1 cellular context compared by ENCODE assay signal in the genomic region with DNA sequence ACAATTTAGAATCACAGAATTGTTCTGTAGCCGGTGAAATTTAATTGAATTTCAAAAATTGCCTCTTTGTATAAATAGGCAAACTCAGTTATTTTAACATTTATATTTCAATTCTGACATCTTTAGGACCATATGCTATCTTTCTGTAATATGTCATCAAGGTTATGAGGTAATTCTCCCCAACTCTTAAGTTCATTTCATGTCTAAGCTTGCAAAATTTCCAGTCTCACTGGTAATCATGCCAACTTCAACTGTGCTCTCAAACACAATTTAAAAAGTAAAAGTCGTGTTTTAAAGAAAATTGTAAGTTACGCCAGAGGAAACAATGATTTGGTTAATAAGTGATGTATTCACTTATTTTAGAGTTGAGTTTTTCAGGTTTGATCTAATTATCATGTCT.
TF ChIP-seq lines count a peak whose summit lies in the region.

No MANE protein-coding gene starts in this region.

TF ChIP-seq in HepG2, 621 proteins besides CTCF, POLR2A, EP300 and RAD21:
- no peak for TF ChIP-seq HIVEP1 (CRISPR knock-in tag; IDR thresholded peaks at IDR 0.05)
- no peak for TF ChIP-seq CREB1 (IDR thresholded peaks at IDR 0.05)
- TF ChIP-seq CREB1 (CRISPR knock-in tag; IDR thresholded peaks at IDR 0.05): 0 out of 2 replicates have a peak, but pooled peaks have one; percentile 15
